In genomic region chr6:14709066-14709670, GRCh38 we compare ENCODE assay signal across 1 cellular context.
TF ChIP-seq lines count a peak whose summit lies in the region.

No MANE protein-coding gene starts in this region.

TF ChIP-seq in K562, 482 proteins besides CTCF, POLR2A, EP300 and RAD21 (continued from another document and continues in another):
- TF ChIP-seq SMARCB1 (IDR thresholded peaks at IDR 0.05; ENCODE audit: insufficient read length, low read depth) = no peak
- TF ChIP-seq ZBTB11 (CRISPR knock-in tag; IDR thresholded peaks at IDR 0.05) = no peak
- no peak for TF ChIP-seq PHTF2 (CRISPR knock-in tag; IDR thresholded peaks at IDR 0.05)
- TF ChIP-seq GTF2A2 (tag; IDR thresholded peaks at IDR 0.05) = peak; percentile 81
- no peak for TF ChIP-seq ZNF140 (CRISPR knock-in tag; IDR thresholded peaks at IDR 0.05)
- no peak for TF ChIP-seq U2AF1 (optimal IDR thresholded peaks at IDR 0.05; ENCODE audit: low read depth, low read length)
- TF ChIP-seq NFE2L1 (tag; IDR thresholded peaks at IDR 0.05; ENCODE audit: borderline replicate concordance, low read depth) = no peak
- peak; percentile 71 for TF ChIP-seq TCF3 (CRISPR knock-in tag; IDR thresholded peaks at IDR 0.05)
- TF ChIP-seq E2F5 (CRISPR knock-in tag; IDR thresholded peaks at IDR 0.05) = no peak
- TF ChIP-seq HINFP (tag; conservative IDR thresholded peaks at IDR 0.05; ENCODE audit: low read depth) = no peak
- TF ChIP-seq ZBTB34 (CRISPR knock-in tag; IDR thresholded peaks at IDR 0.05) = no peak
- TF ChIP-seq TCF7L2 (IDR thresholded peaks at IDR 0.05; ENCODE audit: low read depth, low read length) = no peak
- TF ChIP-seq ATF2 (CRISPR knock-in tag; IDR thresholded peaks at IDR 0.05) = no peak
- TF ChIP-seq MXD1 (CRISPR knock-in tag; IDR thresholded peaks at IDR 0.05; ENCODE audit: borderline replicate concordance, poor library complexity, severe bottlenecking) = no peak
- TF ChIP-seq HLTF (IDR thresholded peaks at IDR 0.05) = no peak
- TF ChIP-seq SFPQ (IDR thresholded peaks at IDR 0.05; ENCODE audit: low read depth, low read length) = no peak
- no peak for TF ChIP-seq MYBL2 (IDR thresholded peaks at IDR 0.05; ENCODE audit: low read depth)
- TF ChIP-seq MYBL2 (CRISPR knock-in tag; IDR thresholded peaks at IDR 0.05; ENCODE audit: borderline replicate concordance) = no peak
- TF ChIP-seq RBM14 (IDR thresholded peaks at IDR 0.05; ENCODE audit: borderline replicate concordance, insufficient read depth, low read depth, low read length) = no peak
- no peak for TF ChIP-seq HES1 (IDR thresholded peaks at IDR 0.05; ENCODE audit: low read depth)
- TF ChIP-seq ZFP91 (CRISPR knock-in tag; IDR thresholded peaks at IDR 0.05) = no peak
- no peak for TF ChIP-seq ZNF347 (CRISPR knock-in tag; IDR thresholded peaks at IDR 0.05; ENCODE audit: low read depth)
- TF ChIP-seq HNRNPLL (IDR thresholded peaks at IDR 0.05; ENCODE audit: low read depth, low read length, poor library complexity, severe bottlenecking) = no peak
- TF ChIP-seq RREB1 (CRISPR knock-in tag; IDR thresholded peaks at IDR 0.05) = no peak
- TF ChIP-seq NEUROD1 (IDR thresholded peaks at IDR 0.05; ENCODE audit: borderline replicate concordance, low read depth, low read length, partially characterized antibody) = no peak
- no peak for TF ChIP-seq HDAC6 (IDR thresholded peaks at IDR 0.05; ENCODE audit: low read depth, low read length)
- TF ChIP-seq NFRKB (IDR thresholded peaks at IDR 0.05; ENCODE audit: low read depth) = no peak; the same call in 1 of the 2 replicates
- TF ChIP-seq ELF2 (CRISPR knock-in tag; IDR thresholded peaks at IDR 0.05) = peak; percentile 12; the same call in 1 of the 2 replicates
- no peak for TF ChIP-seq NFXL1 (CRISPR knock-in tag; IDR thresholded peaks at IDR 0.05)
- no peak for TF ChIP-seq ZBTB43 (CRISPR knock-in tag; IDR thresholded peaks at IDR 0.05)
- no peak for TF ChIP-seq ZNF212 (CRISPR knock-in tag; IDR thresholded peaks at IDR 0.05)
- no peak for TF ChIP-seq KAT7 (CRISPR knock-in tag; IDR thresholded peaks at IDR 0.05; ENCODE audit: borderline replicate concordance)
- TF ChIP-seq ZNF511 (CRISPR knock-in tag; IDR thresholded peaks at IDR 0.05) = 0 out of 2 replicates have a peak, but pooled peaks have one; percentile 32
- no peak for TF ChIP-seq RFX5 (IDR thresholded peaks at IDR 0.05; ENCODE audit: low read depth, low read length)
- no peak for TF ChIP-seq STAG1 (CRISPR knock-in tag; IDR thresholded peaks at IDR 0.05; ENCODE audit: borderline replicate concordance)
- no peak for TF ChIP-seq ZNF584 (CRISPR knock-in tag; IDR thresholded peaks at IDR 0.05; ENCODE audit: low read depth)
